ENCODE assay signal across 1 cellular context in the genomic region with DNA sequence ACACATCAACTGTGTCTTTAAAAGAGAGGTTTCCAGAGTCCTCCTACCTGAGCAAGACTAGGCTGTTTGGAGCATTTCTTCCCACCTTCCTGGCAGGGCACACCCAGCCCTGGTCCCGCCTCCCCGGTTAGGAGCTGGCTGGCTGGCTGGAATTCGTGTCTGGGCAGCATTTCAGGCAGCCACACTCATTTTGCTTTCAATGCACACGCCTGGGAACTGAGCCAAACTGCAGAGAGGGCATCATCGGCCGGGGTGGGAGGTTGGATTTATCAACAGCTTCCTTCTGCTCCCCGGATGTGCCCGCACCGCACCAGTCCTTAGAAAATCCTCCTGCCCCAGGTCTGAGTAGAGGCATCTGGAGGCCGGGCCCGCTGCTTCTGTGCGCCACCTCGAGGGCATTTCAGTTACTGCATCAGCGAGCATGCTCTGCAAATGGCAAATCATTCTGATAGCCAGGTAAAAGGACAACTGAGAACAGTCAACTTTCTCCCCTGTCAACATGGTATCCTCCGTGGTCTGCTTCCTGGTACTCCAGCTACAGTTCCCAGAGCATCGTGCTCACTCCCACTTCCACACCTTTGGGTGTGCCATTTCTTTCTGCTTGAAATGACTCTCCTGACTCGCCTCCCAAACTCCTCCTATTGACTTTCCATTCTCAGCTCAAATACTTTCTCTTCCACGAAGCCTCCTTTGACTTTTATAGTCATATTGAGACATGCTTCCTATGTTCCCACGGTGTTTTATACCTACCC.
TF ChIP-seq lines count a peak whose summit lies in the region.

No MANE protein-coding gene starts in this region.

TF ChIP-seq in HepG2, 621 proteins besides CTCF, POLR2A, EP300 and RAD21:
- no peak for TF ChIP-seq ZNF253 (CRISPR knock-in tag; IDR thresholded peaks at IDR 0.05; ENCODE audit: borderline replicate concordance)
- TF ChIP-seq KDM2A (CRISPR knock-in tag; IDR thresholded peaks at IDR 0.05; ENCODE audit: borderline replicate concordance, low read depth), result peak; percentile 57; the same call in 1 of the 2 replicates
- TF ChIP-seq, protein P1, sequence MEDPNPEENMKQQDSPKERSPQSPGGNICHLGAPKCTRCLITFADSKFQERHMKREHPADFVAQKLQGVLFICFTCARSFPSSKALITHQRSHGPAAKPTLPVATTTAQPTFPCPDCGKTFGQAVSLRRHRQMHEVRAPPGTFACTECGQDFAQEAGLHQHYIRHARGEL (CRISPR knock-in tag; IDR thresholded peaks at IDR 0.05), result no peak
- TF ChIP-seq, protein P2, sequence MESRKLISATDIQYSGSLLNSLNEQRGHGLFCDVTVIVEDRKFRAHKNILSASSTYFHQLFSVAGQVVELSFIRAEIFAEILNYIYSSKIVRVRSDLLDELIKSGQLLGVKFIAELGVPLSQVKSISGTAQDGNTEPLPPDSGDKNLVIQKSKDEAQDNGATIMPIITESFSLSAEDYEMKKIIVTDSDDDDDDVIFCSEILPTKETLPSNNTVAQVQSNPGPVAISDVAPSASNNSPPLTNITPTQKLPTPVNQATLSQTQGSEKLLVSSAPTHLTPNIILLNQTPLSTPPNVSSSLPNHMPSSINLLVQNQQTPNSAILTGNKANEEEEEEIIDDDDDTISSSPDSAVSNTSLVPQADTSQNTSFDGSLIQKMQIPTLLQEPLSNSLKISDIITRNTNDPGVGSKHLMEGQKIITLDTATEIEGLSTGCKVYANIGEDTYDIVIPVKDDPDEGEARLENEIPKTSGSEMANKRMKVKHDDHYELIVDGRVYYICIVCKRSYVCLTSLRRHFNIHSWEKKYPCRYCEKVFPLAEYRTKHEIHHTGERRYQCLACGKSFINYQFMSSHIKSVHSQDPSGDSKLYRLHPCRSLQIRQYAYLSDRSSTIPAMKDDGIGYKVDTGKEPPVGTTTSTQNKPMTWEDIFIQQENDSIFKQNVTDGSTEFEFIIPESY (CRISPR knock-in tag; IDR thresholded peaks at IDR 0.05), result 0 out of 2 replicates have a peak, but pooled peaks have one; percentile 5
- TF ChIP-seq YY1 (IDR thresholded peaks at IDR 0.05; ENCODE audit: insufficient read depth, insufficient replicate concordance, low read depth, low read length), result peak; percentile 33
- TF ChIP-seq, protein P3, sequence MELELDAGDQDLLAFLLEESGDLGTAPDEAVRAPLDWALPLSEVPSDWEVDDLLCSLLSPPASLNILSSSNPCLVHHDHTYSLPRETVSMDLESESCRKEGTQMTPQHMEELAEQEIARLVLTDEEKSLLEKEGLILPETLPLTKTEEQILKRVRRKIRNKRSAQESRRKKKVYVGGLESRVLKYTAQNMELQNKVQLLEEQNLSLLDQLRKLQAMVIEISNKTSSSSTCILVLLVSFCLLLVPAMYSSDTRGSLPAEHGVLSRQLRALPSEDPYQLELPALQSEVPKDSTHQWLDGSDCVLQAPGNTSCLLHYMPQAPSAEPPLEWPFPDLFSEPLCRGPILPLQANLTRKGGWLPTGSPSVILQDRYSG (CRISPR knock-in tag; IDR thresholded peaks at IDR 0.05), result no peak
- peak; percentile 34; the same call in 1 of the 2 replicates for TF ChIP-seq MYC (CRISPR knock-in tag; IDR thresholded peaks at IDR 0.05; ENCODE audit: borderline replicate concordance)
- TF ChIP-seq, protein P4, sequence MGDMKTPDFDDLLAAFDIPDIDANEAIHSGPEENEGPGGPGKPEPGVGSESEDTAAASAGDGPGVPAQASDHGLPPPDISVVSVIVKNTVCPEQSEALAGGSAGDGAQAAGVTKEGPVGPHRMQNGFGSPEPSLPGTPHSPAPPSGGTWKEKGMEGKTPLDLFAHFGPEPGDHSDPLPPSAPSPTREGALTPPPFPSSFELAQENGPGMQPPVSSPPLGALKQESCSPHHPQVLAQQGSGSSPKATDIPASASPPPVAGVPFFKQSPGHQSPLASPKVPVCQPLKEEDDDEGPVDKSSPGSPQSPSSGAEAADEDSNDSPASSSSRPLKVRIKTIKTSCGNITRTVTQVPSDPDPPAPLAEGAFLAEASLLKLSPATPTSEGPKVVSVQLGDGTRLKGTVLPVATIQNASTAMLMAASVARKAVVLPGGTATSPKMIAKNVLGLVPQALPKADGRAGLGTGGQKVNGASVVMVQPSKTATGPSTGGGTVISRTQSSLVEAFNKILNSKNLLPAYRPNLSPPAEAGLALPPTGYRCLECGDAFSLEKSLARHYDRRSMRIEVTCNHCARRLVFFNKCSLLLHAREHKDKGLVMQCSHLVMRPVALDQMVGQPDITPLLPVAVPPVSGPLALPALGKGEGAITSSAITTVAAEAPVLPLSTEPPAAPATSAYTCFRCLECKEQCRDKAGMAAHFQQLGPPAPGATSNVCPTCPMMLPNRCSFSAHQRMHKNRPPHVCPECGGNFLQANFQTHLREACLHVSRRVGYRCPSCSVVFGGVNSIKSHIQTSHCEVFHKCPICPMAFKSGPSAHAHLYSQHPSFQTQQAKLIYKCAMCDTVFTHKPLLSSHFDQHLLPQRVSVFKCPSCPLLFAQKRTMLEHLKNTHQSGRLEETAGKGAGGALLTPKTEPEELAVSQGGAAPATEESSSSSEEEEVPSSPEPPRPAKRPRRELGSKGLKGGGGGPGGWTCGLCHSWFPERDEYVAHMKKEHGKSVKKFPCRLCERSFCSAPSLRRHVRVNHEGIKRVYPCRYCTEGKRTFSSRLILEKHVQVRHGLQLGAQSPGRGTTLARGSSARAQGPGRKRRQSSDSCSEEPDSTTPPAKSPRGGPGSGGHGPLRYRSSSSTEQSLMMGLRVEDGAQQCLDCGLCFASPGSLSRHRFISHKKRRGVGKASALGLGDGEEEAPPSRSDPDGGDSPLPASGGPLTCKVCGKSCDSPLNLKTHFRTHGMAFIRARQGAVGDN (CRISPR knock-in tag; IDR thresholded peaks at IDR 0.05), result peak; percentile 54
- peak; percentile 28; the same call in 1 of the 2 replicates for TF ChIP-seq ELF1 (CRISPR knock-in tag; IDR thresholded peaks at IDR 0.05)
- no peak for TF ChIP-seq SP1 (IDR thresholded peaks at IDR 0.05)
- TF ChIP-seq SP1 (CRISPR knock-in tag; IDR thresholded peaks at IDR 0.05), result no peak
- no peak for TF ChIP-seq ZNF251 (CRISPR knock-in tag; IDR thresholded peaks at IDR 0.05)
- no peak for TF ChIP-seq PHF21A (CRISPR knock-in tag; IDR thresholded peaks at IDR 0.05)
- peak; percentile 39 for TF ChIP-seq AGO2 (optimal IDR thresholded peaks at IDR 0.05; ENCODE audit: low read depth, low read length)
- TF ChIP-seq GATAD2A (CRISPR knock-in tag; IDR thresholded peaks at IDR 0.05), result 0 out of 2 replicates have a peak, but pooled peaks have one; percentile 19
- TF ChIP-seq ZNF274 (CRISPR knock-in tag; IDR thresholded peaks at IDR 0.05), result 0 out of 2 replicates have a peak, but pooled peaks have one; percentile 50
- 0 out of 2 replicates have a peak, but pooled peaks have one; percentile 27 for TF ChIP-seq SALL1 (CRISPR knock-in tag; IDR thresholded peaks at IDR 0.05)
- TF ChIP-seq TEAD3 (CRISPR knock-in tag; optimal IDR thresholded peaks at IDR 0.05; ENCODE audit: borderline replicate concordance), result peak; percentile 33
- peak; percentile 78 for TF ChIP-seq STAG1 (CRISPR knock-in tag; IDR thresholded peaks at IDR 0.05)
- TF ChIP-seq PITX1 (CRISPR knock-in tag; IDR thresholded peaks at IDR 0.05), result no peak
- TF ChIP-seq TOPORS (CRISPR knock-in tag; IDR thresholded peaks at IDR 0.05), result 0 out of 2 replicates have a peak, but pooled peaks have one; percentile 25
- peak; percentile 73 for TF ChIP-seq SMC3 (IDR thresholded peaks at IDR 0.05; ENCODE audit: low read length)
- TF ChIP-seq THAP11 (CRISPR knock-in tag; IDR thresholded peaks at IDR 0.05), result 0 out of 2 replicates have a peak, but pooled peaks have one; percentile 41
- TF ChIP-seq, protein P5, sequence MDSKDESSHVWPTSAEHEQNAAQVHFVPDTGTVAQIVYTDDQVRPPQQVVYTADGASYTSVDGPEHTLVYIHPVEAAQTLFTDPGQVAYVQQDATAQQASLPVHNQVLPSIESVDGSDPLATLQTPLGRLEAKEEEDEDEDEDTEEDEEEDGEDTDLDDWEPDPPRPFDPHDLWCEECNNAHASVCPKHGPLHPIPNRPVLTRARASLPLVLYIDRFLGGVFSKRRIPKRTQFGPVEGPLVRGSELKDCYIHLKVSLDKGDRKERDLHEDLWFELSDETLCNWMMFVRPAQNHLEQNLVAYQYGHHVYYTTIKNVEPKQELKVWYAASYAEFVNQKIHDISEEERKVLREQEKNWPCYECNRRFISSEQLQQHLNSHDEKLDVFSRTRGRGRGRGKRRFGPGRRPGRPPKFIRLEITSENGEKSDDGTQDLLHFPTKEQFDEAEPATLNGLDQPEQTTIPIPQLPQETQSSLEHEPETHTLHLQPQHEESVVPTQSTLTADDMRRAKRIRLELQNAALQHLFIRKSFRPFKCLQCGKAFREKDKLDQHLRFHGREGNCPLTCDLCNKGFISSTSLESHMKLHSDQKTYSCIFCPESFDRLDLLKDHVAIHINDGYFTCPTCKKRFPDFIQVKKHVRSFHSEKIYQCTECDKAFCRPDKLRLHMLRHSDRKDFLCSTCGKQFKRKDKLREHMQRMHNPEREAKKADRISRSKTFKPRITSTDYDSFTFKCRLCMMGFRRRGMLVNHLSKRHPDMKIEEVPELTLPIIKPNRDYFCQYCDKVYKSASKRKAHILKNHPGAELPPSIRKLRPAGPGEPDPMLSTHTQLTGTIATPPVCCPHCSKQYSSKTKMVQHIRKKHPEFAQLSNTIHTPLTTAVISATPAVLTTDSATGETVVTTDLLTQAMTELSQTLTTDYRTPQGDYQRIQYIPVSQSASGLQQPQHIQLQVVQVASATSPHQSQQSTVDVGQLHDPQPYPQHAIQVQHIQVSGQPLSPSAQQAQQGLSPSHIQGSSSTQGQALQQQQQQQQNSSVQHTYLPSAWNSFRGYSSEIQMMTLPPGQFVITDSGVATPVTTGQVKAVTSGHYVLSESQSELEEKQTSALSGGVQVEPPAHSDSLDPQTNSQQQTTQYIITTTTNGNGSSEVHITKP (CRISPR knock-in tag; IDR thresholded peaks at IDR 0.05; ENCODE audit: low read depth), result peak; percentile 74; the same call in 1 of the 2 replicates
- no peak for TF ChIP-seq ZFP82 (CRISPR knock-in tag; IDR thresholded peaks at IDR 0.05; ENCODE audit: borderline replicate concordance)
- 0 out of 2 replicates have a peak, but pooled peaks have one; percentile 51 for TF ChIP-seq ZNF598 (CRISPR knock-in tag; IDR thresholded peaks at IDR 0.05; ENCODE audit: borderline replicate concordance)
- TF ChIP-seq, protein P6, sequence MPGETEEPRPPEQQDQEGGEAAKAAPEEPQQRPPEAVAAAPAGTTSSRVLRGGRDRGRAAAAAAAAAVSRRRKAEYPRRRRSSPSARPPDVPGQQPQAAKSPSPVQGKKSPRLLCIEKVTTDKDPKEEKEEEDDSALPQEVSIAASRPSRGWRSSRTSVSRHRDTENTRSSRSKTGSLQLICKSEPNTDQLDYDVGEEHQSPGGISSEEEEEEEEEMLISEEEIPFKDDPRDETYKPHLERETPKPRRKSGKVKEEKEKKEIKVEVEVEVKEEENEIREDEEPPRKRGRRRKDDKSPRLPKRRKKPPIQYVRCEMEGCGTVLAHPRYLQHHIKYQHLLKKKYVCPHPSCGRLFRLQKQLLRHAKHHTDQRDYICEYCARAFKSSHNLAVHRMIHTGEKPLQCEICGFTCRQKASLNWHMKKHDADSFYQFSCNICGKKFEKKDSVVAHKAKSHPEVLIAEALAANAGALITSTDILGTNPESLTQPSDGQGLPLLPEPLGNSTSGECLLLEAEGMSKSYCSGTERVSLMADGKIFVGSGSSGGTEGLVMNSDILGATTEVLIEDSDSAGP (CRISPR knock-in tag; IDR thresholded peaks at IDR 0.05; ENCODE audit: borderline replicate concordance), result peak; percentile 14; the same call in 1 of the 2 replicates
- no peak for TF ChIP-seq MED8 (CRISPR knock-in tag; IDR thresholded peaks at IDR 0.05; ENCODE audit: insufficient replicate concordance)
- TF ChIP-seq XRCC5 (optimal IDR thresholded peaks at IDR 0.05; ENCODE audit: low read length), result peak; percentile 85
- TF ChIP-seq, protein P7, sequence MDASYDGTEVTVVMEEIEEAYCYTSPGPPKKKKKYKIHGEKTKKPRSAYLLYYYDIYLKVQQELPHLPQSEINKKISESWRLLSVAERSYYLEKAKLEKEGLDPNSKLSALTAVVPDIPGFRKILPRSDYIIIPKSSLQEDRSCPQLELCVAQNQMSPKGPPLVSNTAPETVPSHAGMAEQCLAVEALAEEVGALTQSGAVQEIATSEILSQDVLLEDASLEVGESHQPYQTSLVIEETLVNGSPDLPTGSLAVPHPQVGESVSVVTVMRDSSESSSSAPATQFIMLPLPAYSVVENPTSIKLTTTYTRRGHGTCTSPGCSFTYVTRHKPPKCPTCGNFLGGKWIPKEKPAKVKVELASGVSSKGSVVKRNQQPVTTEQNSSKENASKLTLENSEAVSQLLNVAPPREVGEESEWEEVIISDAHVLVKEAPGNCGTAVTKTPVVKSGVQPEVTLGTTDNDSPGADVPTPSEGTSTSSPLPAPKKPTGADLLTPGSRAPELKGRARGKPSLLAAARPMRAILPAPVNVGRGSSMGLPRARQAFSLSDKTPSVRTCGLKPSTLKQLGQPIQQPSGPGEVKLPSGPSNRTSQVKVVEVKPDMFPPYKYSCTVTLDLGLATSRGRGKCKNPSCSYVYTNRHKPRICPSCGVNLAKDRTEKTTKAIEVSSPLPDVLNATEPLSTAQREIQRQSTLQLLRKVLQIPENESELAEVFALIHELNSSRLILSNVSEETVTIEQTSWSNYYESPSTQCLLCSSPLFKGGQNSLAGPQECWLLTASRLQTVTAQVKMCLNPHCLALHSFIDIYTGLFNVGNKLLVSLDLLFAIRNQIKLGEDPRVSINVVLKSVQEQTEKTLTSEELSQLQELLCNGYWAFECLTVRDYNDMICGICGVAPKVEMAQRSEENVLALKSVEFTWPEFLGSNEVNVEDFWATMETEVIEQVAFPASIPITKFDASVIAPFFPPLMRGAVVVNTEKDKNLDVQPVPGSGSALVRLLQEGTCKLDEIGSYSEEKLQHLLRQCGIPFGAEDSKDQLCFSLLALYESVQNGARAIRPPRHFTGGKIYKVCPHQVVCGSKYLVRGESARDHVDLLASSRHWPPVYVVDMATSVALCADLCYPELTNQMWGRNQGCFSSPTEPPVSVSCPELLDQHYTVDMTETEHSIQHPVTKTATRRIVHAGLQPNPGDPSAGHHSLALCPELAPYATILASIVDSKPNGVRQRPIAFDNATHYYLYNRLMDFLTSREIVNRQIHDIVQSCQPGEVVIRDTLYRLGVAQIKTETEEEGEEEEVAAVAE (CRISPR knock-in tag; IDR thresholded peaks at IDR 0.05; ENCODE audit: borderline replicate concordance), result no peak
